8 cellular contexts compared by ENCODE assay signal in genomic region chr2:65056990-65057375, GRCh38. TPM values are rescaled to one million over a fixed set of nuclear protein-coding genes. Genes with fewer than 3 reads are reported as not detected.
DNase-seq lines count a peak whose midpoint lies in the region; ATAC-seq and TF ChIP-seq lines count a peak whose summit lies in the region.

No MANE protein-coding gene starts in this region.

- H3K4me1 Mint-ChIP-seq in CD8-positive, alpha-beta memory T cell, result peaks cover 55 to 81% (median 78%) of the 10 kb centered on the region in 3 donors
- peaks cover 35 to 37% of the 10 kb centered on the region in 2 donors for H3K4me1 Mint-ChIP-seq in effector memory CD8-positive, alpha-beta T cell (ENCODE audit: low read depth in 2 of 2)

- H3K27me3 Mint-ChIP-seq in CD8-positive, alpha-beta memory T cell, result peaks cover 0 to 1% of the 10 kb centered on the region in 2 donors
- no peaks in the 10 kb centered on the region for H3K27me3 Mint-ChIP-seq in effector memory CD8-positive, alpha-beta T cell

- POLR2A ChIA-PET in CD8-positive, alpha-beta memory T cell (lab: Charles Lee), result interaction anchor here (0.5 to 3.6 kb wide), 5 partner anchors 15 to 389 kb away, joined by 3 to 51 read pairs (median 8); partner anchors contain the start of genes ACTR2 and RAB1A
- POLR2A ChIA-PET in PC-9 (lab: Charles Lee; ENCODE audit: unreplicated experiment), result interaction anchor here (0.6 kb wide), 1 partner anchor 199 kb away, joined by 7 read pairs; no protein-coding TSS in a partner anchor

- H3K9me2 ChIP-seq in PC-9 (ENCODE audit: insufficient read depth), result no peaks in the 10 kb centered on the region

- H3K27ac Mint-ChIP-seq in CD8-positive, alpha-beta memory T cell, result peak overlapping the region; percentile 15 to 94 (median 88)
- H3K27ac Mint-ChIP-seq in effector memory CD8-positive, alpha-beta T cell, result peak overlapping the region; percentile 65 to 86

- TF ChIP-seq CTCF in PC-9 (conservative IDR thresholded peaks at IDR 0.05) (no peak), neutrophil (IDR thresholded peaks at IDR 0.05) (no peak)

- CTCF ChIA-PET in CD8-positive, alpha-beta memory T cell (lab: Charles Lee), result interaction anchor here (0.6 to 5.2 kb wide), 7 partner anchors 11 to 893 kb away, joined by 3 to 25 read pairs (median 5); partner anchors contain the start of genes ACTR2 and RAB1A
- CTCF ChIA-PET in PC-9 (lab: Charles Lee), result no interaction called here

- H2AFZ ChIP-seq in PC-9, result peak overlapping the region; percentile 99; the same call in 1 of the 2 replicates

- peak overlapping the region; percentile 85 to 94 (median 88) for H3K4me3 Mint-ChIP-seq in CD8-positive, alpha-beta memory T cell
- H3K4me3 Mint-ChIP-seq in effector memory CD8-positive, alpha-beta T cell, result peak overlapping the region; percentile 97

- no peaks in the 10 kb centered on the region for H3K9me3 ChIP-seq in CD8-positive, alpha-beta memory T cell (ENCODE audit: low read length)
- H3K9me3 ChIP-seq in PC-9 (ENCODE audit: insufficient read depth, low read depth), result no peaks in the 10 kb centered on the region
- H3K9me3 ChIP-seq in neutrophil, result no peaks in the 10 kb centered on the region

- intact Hi-C loops in PC-9 (cut with micrococcal nuclease; ENCODE audit: unreplicated experiment), result loop anchor here (5.0 kb wide), 1 partner anchor 170 kb away; the partner anchor contains the start of gene ACTR2

- peak overlapping the region; percentile 90 for H3K4me2 ChIP-seq in PC-9

- H3F3A ChIP-seq in PC-9 (ENCODE audit: insufficient read depth, low read depth), result peaks cover 9% of the 10 kb centered on the region; the same call in 1 of the 2 replicates

- H3K27me3 ChIP-seq in CD8-positive, alpha-beta memory T cell (ENCODE audit: insufficient read depth, low read length, poor library complexity, severe bottlenecking), result no peaks in the 10 kb centered on the region
- H3K27me3 ChIP-seq in PC-9 (ENCODE audit: insufficient read depth, low read depth) (no peaks in the 10 kb centered on the region), neutrophil (no peaks in the 10 kb centered on the region)

- peaks cover 0 to 16% (median 0%) of the 10 kb centered on the region in 3 donors for H3K36me3 Mint-ChIP-seq in CD8-positive, alpha-beta memory T cell
- peaks cover 16% of the 10 kb centered on the region for H3K36me3 Mint-ChIP-seq in effector memory CD8-positive, alpha-beta T cell (ENCODE audit: insufficient read depth)

- no peak for ATAC-seq in effector memory CD8-positive, alpha-beta T cell (replicated peaks)
- ATAC-seq in GM18511 (IDR thresholded peaks at IDR 0.05; ENCODE audit: unreplicated experiment), result no peak

- peaks cover 61% of the 10 kb centered on the region for H3K4me1 ChIP-seq in CD8-positive, alpha-beta memory T cell (ENCODE audit: insufficient read depth, low read length)
- H3K4me1 ChIP-seq in PC-9 (replicated peaks; ENCODE audit: insufficient read depth), result peaks cover 14% of the 10 kb centered on the region
- H3K4me1 ChIP-seq in neutrophil (ENCODE audit: control insufficient read depth in 1 of 2, insufficient read depth in 1 of 2, low read depth in 1 of 2, low read length in 1 of 2), result peaks cover 39 to 48% of the 10 kb centered on the region in 2 experiments

- no peaks in the 10 kb centered on the region for H3K9me3 Mint-ChIP-seq in CD8-positive, alpha-beta memory T cell
- H3K9me3 Mint-ChIP-seq in effector memory CD8-positive, alpha-beta T cell, result no peaks in the 10 kb centered on the region

- H3K27ac ChIP-seq in CD8-positive, alpha-beta memory T cell (ENCODE audit: low read depth, low read length), result peak overlapping the region; percentile 55
- H3K27ac ChIP-seq in PC-9 (no peak overlapping the region), neutrophil (peak overlapping the region; percentile 80)

- H4K20me1 ChIP-seq in PC-9 (ENCODE audit: insufficient read depth), result no peaks in the 10 kb centered on the region; the same call in 1 of the 2 replicates

- H3K79me2 ChIP-seq in PC-9 (ENCODE audit: low read depth), result no peaks in the 10 kb centered on the region

- BruUV-seq in PC-9 (replicated peaks; lab: Mats Ljungman, UMichigan), result no TSS peak

- DNase-seq in CD8-positive, alpha-beta memory T cell, result no peak
- DNase-seq in PC-9, result no peak
- peak in 2 of 3 experiments; percentile 16 to 23 for DNase-seq in effector memory CD8-positive, alpha-beta T cell
- DNase-seq in HuH-7.5 (ENCODE audit: low spot score), result no peak
- no peak for DNase-seq in 8988T
- DNase-seq in NCI-H1930 (lab: John Stamatoyannopoulos, UW), result no peak

- H3K36me3 ChIP-seq in CD8-positive, alpha-beta memory T cell (ENCODE audit: insufficient read depth, low read length), result no peaks in the 10 kb centered on the region
- no peaks in the 10 kb centered on the region for H3K36me3 ChIP-seq in PC-9 (ENCODE audit: low read depth)
- no peaks in the 10 kb centered on the region for H3K36me3 ChIP-seq in neutrophil

- peak overlapping the region; percentile 65 for H3K4me3 ChIP-seq in CD8-positive, alpha-beta memory T cell (ENCODE audit: low read length)
- H3K4me3 ChIP-seq in PC-9 (peak overlapping the region; percentile 86), neutrophil (ENCODE audit: low read depth in 1 of 2, low read length in 1 of 2) (peak overlapping the region; percentile 85 to 88)

RNA-seq across cellular contexts. Expression of gene CEP68, which starts 0.8 kb away (rescaled TPM):
- 1 to 10 TPM; 7.2 to 7.4 TPM for total RNA-seq in CD8-positive, alpha-beta memory T cell
- polyA plus RNA-seq in CD8-positive, alpha-beta memory T cell, result 24.7 TPM
- 10.8 and 11.5 TPM in 2 replicates for total RNA-seq in PC-9 (2021)

Comparison
In these comparisons a context has a peak if more than half of its experiments do, and no peak if none do; other contexts are left out.
1. DNase-seq: peak in effector memory CD8-positive, alpha-beta T cell (2 of 3); none in CD8-positive, alpha-beta memory T cell (0 of 5), PC-9 (0 of 2), HuH-7.5 (single experiment), 8988T (single experiment) and NCI-H1930 (0 of 2).
2. Peak in every context shown above with its lines, with median percentiles within 50 percentile points of each other: H3K4me3 ChIP-seq.